18 cellular contexts compared by ENCODE assay signal in genomic region chr16:21996923-21997692, GRCh38. TPM values are rescaled to one million over a fixed set of nuclear protein-coding genes. Genes with fewer than 3 reads are reported as not detected.
DNase-seq lines count a peak whose midpoint lies in the region; ATAC-seq, FAIRE-seq and TF ChIP-seq lines count a peak whose summit lies in the region.
"Had no signal": no experiment of that assay in that cellular context is flagged by ENCODE, and none has a peak within 500 bp of the region (broad histone marks: within the 10 kb centered on the region; RNA-seq: fewer than 3 reads in every experiment).

No MANE protein-coding gene starts in this region.

- CTCF ChIA-PET in HEK293 (lab: Yijun Ruan, JAX) = interaction anchor here (0.7 to 20.3 kb wide), 5 partner anchors 9 to 191 kb away, joined by 3 to 302 read pairs (median 4); no protein-coding TSS in a partner anchor
- CTCF ChIA-PET in endothelial cell of umbilical vein (lab: Charles Lee) = interaction anchor here (1.0 to 27.0 kb wide), 6 partner anchors 10 to 191 kb away, joined by 3 to 994 read pairs (median 52); no protein-coding TSS in a partner anchor

- WGBS in esophagus muscularis mucosa = 83% methylated on average over 9 of the region's 9 CpGs

- H3K4me2 ChIP-seq in endothelial cell of umbilical vein (ENCODE audit: insufficient read depth, low read length) = no peak overlapping the region
- H3K4me2 ChIP-seq: KMS-11 had no signal

- H3K4me3 ChIP-seq in HEK293 (ENCODE audit: low read depth, low read length) = no peak overlapping the region
- H3K4me3 ChIP-seq in endothelial cell of umbilical vein (replicated peaks in 1 of 3; ENCODE audit: insufficient read depth in 1 of 3, low read depth in 1 of 3, low read length in 3 of 3) = no peak overlapping the region
- H3K4me3 ChIP-seq in skeletal muscle tissue (ENCODE audit: low read length in 3 of 3) = no peak overlapping the region
- H3K4me3 ChIP-seq in esophagus muscularis mucosa = no peak overlapping the region
- H3K4me3 ChIP-seq: GM23248, SK-N-MC had no signal

- TF ChIP-seq EP300 in esophagus muscularis mucosa (IDR thresholded peaks at IDR 0.05) = no peak

- TF ChIP-seq CTCF in C4-2B (conservative IDR thresholded peaks at IDR 0.05) (no peak), HEK293 (tag by site-specific recombination; IDR thresholded peaks at IDR 0.05) (no peak), endothelial cell of umbilical vein (IDR thresholded peaks at IDR 0.05; ENCODE audit: extremely low read depth in 1 of 2, insufficient read depth in 1 of 2, low read depth in 1 of 2, low read length in 2 of 2) (no peak), esophagus muscularis mucosa (IDR thresholded peaks at IDR 0.05) (no peak)

- no peaks in the 10 kb centered on the region for H3K79me2 ChIP-seq in endothelial cell of umbilical vein (ENCODE audit: control insufficient read depth, insufficient read depth, low read length)

- H3K36me3 ChIP-seq in HEK293 (ENCODE audit: control insufficient read depth in 2 of 2, insufficient read depth in 1 of 2, low read length in 2 of 2) (no peaks in the 10 kb centered on the region), endothelial cell of umbilical vein (ENCODE audit: control insufficient read depth in 2 of 2, extremely low read depth in 1 of 2, insufficient read depth in 2 of 2, low read length in 2 of 2) (no peaks in the 10 kb centered on the region), skeletal muscle tissue (ENCODE audit: control insufficient read depth in 3 of 3, insufficient read depth in 3 of 3, low read length in 3 of 3) (no peaks in the 10 kb centered on the region), esophagus muscularis mucosa (no peaks in the 10 kb centered on the region)

- dilution Hi-C loops in endothelial cell of umbilical vein (cut with MboI; ENCODE audit: extremely low pct_ligation_motif_present, low sequenced_read_pairs) = no loop called here

- no peak for FAIRE-seq in endothelial cell of umbilical vein (lab: Jason Lieb, UNC)
- FAIRE-seq: G401.6 had no signal

- POLR2A ChIA-PET in HEK293 (lab: Yijun Ruan, JAX) (no interaction called here), endothelial cell of umbilical vein (lab: Charles Lee) (interaction anchor here (0.8 kb wide), 1 partner anchor 12 kb away, joined by 3 read pairs; no protein-coding TSS in a partner anchor)

- DNase-seq in endothelial cell of umbilical vein (ENCODE audit: low read depth, low spot score) (peak; percentile 17), esophagus muscularis mucosa (ENCODE audit: extremely low spot score) (no peak), NCI-H2081 (lab: John Stamatoyannopoulos, UW) (no peak)
- DNase-seq: ACHN, GM23248, NCI-H187, NCI-H2227 treated with DMSO at 0.1 percent for 48 hours, NCI-H510A treated with DMSO at 0.1 percent for 48 hours, NCI-H82, SHP77 had no signal

- no peaks in the 10 kb centered on the region for H4K20me1 ChIP-seq in endothelial cell of umbilical vein (replicated peaks; ENCODE audit: control insufficient read depth, extremely low read depth, insufficient read depth, low read length)

- BruUV-seq in endothelial cell of umbilical vein (replicated peaks; lab: Mats Ljungman, UMichigan) = no TSS peak

- ATAC-seq in GM19395 (IDR thresholded peaks at IDR 0.05; ENCODE audit: unreplicated experiment) = no peak

- no peaks in the 10 kb centered on the region for H3K9me3 ChIP-seq in HEK293 (ENCODE audit: control insufficient read depth, insufficient read depth, low read depth, low read length)
- H3K9me3 ChIP-seq in endothelial cell of umbilical vein (replicated peaks; ENCODE audit: control insufficient read depth, insufficient read depth, low read length) = no peaks in the 10 kb centered on the region
- no peaks in the 10 kb centered on the region for H3K9me3 ChIP-seq in skeletal muscle tissue (ENCODE audit: control insufficient read depth in 3 of 3, low read length in 3 of 3)
- H3K9me3 ChIP-seq in esophagus muscularis mucosa = no peaks in the 10 kb centered on the region

- peak overlapping the region; percentile 68 for H2AFZ ChIP-seq in endothelial cell of umbilical vein (ENCODE audit: low read depth, low read length)
- H2AFZ ChIP-seq: GM23248 had no signal

- H3K4me1 ChIP-seq in HEK293 (ENCODE audit: control insufficient read depth, insufficient read depth, low read length) = no peaks in the 10 kb centered on the region
- peaks cover 19% of the 10 kb centered on the region for H3K4me1 ChIP-seq in endothelial cell of umbilical vein (ENCODE audit: control insufficient read depth, extremely low read depth, insufficient read depth, low read length)
- peaks cover 8 to 12% (median 11%) of the 10 kb centered on the region in 3 donors for H3K4me1 ChIP-seq in skeletal muscle tissue (ENCODE audit: control insufficient read depth in 3 of 3, insufficient read depth in 3 of 3, low read length in 3 of 3)
- peaks cover 9 to 11% (median 10%) of the 10 kb centered on the region in 4 donors for H3K4me1 ChIP-seq in esophagus muscularis mucosa

- no peaks in the 10 kb centered on the region for H3K27me3 ChIP-seq in endothelial cell of umbilical vein (ENCODE audit: control insufficient read depth in 2 of 2, insufficient read depth in 2 of 2, low read length in 2 of 2)
- no peaks in the 10 kb centered on the region for H3K27me3 ChIP-seq in skeletal muscle tissue (ENCODE audit: control insufficient read depth in 3 of 3, insufficient read depth in 3 of 3, low read length in 3 of 3)
- H3K27me3 ChIP-seq in esophagus muscularis mucosa = no peaks in the 10 kb centered on the region

- no peak overlapping the region for H3K9ac ChIP-seq in endothelial cell of umbilical vein (replicated peaks; ENCODE audit: extremely low read depth, insufficient read depth, low read length)
- H3K9ac ChIP-seq in skeletal muscle tissue (ENCODE audit: low read depth in 1 of 3, low read length in 3 of 3) = no peak overlapping the region
- H3K9ac ChIP-seq: GM23248, KMS-11 had no signal

- H3K27ac ChIP-seq in C4-2B (peak overlapping the region; percentile 47; the same call in 1 of the 2 replicates), HEK293 (ENCODE audit: extremely low read depth, low read depth, low read length) (no peak overlapping the region), endothelial cell of umbilical vein (ENCODE audit: insufficient read depth, low read depth, low read length) (no peak overlapping the region), skeletal muscle tissue (ENCODE audit: low read depth, low read length) (peak overlapping the region; percentile 25), esophagus muscularis mucosa (replicated peaks in 1 of 4) (peak overlapping the region in 1 of 4 donors; percentile 44)
- H3K27ac ChIP-seq: GM23248, KMS-11, SK-N-MC had no signal

- intact Hi-C loops in endothelial cell of umbilical vein (cut with micrococcal nuclease) = no loop called here
- intact Hi-C loops in esophagus muscularis mucosa (cut with DNase I) = no loop called here

- H3K9me1 ChIP-seq in endothelial cell of umbilical vein (replicated peaks; ENCODE audit: control insufficient read depth, extremely low read depth, insufficient read depth, low read length) = no peaks in the 10 kb centered on the region

- TF ChIP-seq POLR2A in endothelial cell of umbilical vein (IDR thresholded peaks at IDR 0.05; ENCODE audit: low read depth, low read length) (no peak), esophagus muscularis mucosa (IDR thresholded peaks at IDR 0.05; ENCODE audit: low read depth) (no peak)

TF ChIP-seq in HEK293, 187 proteins besides CTCF, POLR2A, EP300 and RAD21:
- TF ChIP-seq ZNF121 (tag by site-specific recombination; IDR thresholded peaks at IDR 0.05) (peak; percentile 37; the same call in 1 of the 2 replicates), ZNF16 (tag by site-specific recombination; IDR thresholded peaks at IDR 0.05; ENCODE audit: low read depth) (no peak)

TF ChIP-seq in endothelial cell of umbilical vein, 7 proteins besides CTCF, POLR2A, EP300 and RAD21:
- TF ChIP-seq FOS (IDR thresholded peaks at IDR 0.05; ENCODE audit: borderline replicate concordance, insufficient read depth, low read length) = no peak
- no peak for TF ChIP-seq EZH2 (IDR thresholded peaks at IDR 0.05; ENCODE audit: borderline replicate concordance, low read depth, low read length, severe bottlenecking)
- no peak for TF ChIP-seq JUN (IDR thresholded peaks at IDR 0.05; ENCODE audit: borderline replicate concordance, insufficient read depth, insufficient read length, low read depth)
TF ChIP-seq in endothelial cell of umbilical vein: peak in this region for 0.

RNA-seq across cellular contexts. Expression of gene PDZD9, which starts 3.8 kb away (rescaled TPM):
- total RNA-seq in endothelial cell of umbilical vein (not detected in 2 replicates), skeletal muscle tissue (not detected), esophagus muscularis mucosa (not detected)
- not detected in 2 replicates for polyA plus RNA-seq in endothelial cell of umbilical vein
- not detected in 2 replicates for polyA plus RNA-seq in endothelial cell of umbilical vein (2011; cell fraction: cytosol; rRNA removed)
- polyA plus RNA-seq in endothelial cell of umbilical vein (2011; cell fraction: nucleus; rRNA removed) = not detected in 2 replicates
- polyA plus RNA-seq in endothelial cell of umbilical vein (2012) = 0.27 TPM in 1 of 2 replicates, not detected in the other
- not detected in 2 replicates for polyA minus RNA-seq in endothelial cell of umbilical vein
- polyA minus RNA-seq in endothelial cell of umbilical vein (2011; cell fraction: cytosol; rRNA and poly(A)+ RNA removed) = not detected
- not detected in 2 replicates for polyA minus RNA-seq in endothelial cell of umbilical vein (2011; cell fraction: nucleus; rRNA and poly(A)+ RNA removed)
- total RNA-seq: GM23248, RPMI7951 had no signal
- polyA plus RNA-seq: GM23248 had no signal

RNA-seq across cellular contexts. Expression of gene MOSMO, which starts 10.8 kb away (rescaled TPM):
- 22.0 and 23.2 TPM in 2 replicates for total RNA-seq in endothelial cell of umbilical vein
- polyA plus RNA-seq in endothelial cell of umbilical vein = 11.9 and 15.9 TPM in 2 replicates
- polyA plus RNA-seq in endothelial cell of umbilical vein (2011; cell fraction: cytosol; rRNA removed) = 11.9 and 13.4 TPM in 2 replicates
- 44.7 and 56.1 TPM in 2 replicates for polyA plus RNA-seq in endothelial cell of umbilical vein (2011; cell fraction: nucleus; rRNA removed)
- 26.3 and 39.4 TPM in 2 replicates for polyA plus RNA-seq in endothelial cell of umbilical vein (2012)
- 13.9 and 17.7 TPM in 2 replicates for polyA minus RNA-seq in endothelial cell of umbilical vein
- polyA minus RNA-seq in endothelial cell of umbilical vein (2011; cell fraction: cytosol; rRNA and poly(A)+ RNA removed) = 2.8 TPM
- polyA minus RNA-seq in endothelial cell of umbilical vein (2011; cell fraction: nucleus; rRNA and poly(A)+ RNA removed) = 35.2 and 44.7 TPM in 2 replicates
- 14.1 TPM for total RNA-seq in skeletal muscle tissue
- total RNA-seq in esophagus muscularis mucosa = 10 to 100 TPM; 15.1 to 21.6 (median 17.6) TPM

RNA-seq across cellular contexts. Expression of gene UQCRC2, which starts 43.9 kb away (rescaled TPM):
- total RNA-seq in endothelial cell of umbilical vein (189 and 207 TPM in 2 replicates), skeletal muscle tissue (449 TPM), esophagus muscularis mucosa (100 to 1,000 TPM; 147 to 209 (median 186) TPM)
- 94.8 and 132 TPM in 2 replicates for polyA plus RNA-seq in endothelial cell of umbilical vein
- 166 and 184 TPM in 2 replicates for polyA plus RNA-seq in endothelial cell of umbilical vein (2011; cell fraction: cytosol; rRNA removed)
- 216 and 245 TPM in 2 replicates for polyA plus RNA-seq in endothelial cell of umbilical vein (2011; cell fraction: nucleus; rRNA removed)
- polyA plus RNA-seq in endothelial cell of umbilical vein (2012) = 288 and 305 TPM in 2 replicates
- polyA minus RNA-seq in endothelial cell of umbilical vein = 236 and 270 TPM in 2 replicates
- polyA minus RNA-seq in endothelial cell of umbilical vein (2011; cell fraction: cytosol; rRNA and poly(A)+ RNA removed) = 102 TPM
- 117 and 165 TPM in 2 replicates for polyA minus RNA-seq in endothelial cell of umbilical vein (2011; cell fraction: nucleus; rRNA and poly(A)+ RNA removed)

Comparison
In these comparisons a context has a peak if more than half of its experiments do, and no peak if none do; other contexts are left out.
1. H3K27ac ChIP-seq: peak in C4-2B (single experiment) and skeletal muscle tissue (single experiment); none in HEK293 (single experiment) and endothelial cell of umbilical vein (single experiment).